In the genomic region with DNA sequence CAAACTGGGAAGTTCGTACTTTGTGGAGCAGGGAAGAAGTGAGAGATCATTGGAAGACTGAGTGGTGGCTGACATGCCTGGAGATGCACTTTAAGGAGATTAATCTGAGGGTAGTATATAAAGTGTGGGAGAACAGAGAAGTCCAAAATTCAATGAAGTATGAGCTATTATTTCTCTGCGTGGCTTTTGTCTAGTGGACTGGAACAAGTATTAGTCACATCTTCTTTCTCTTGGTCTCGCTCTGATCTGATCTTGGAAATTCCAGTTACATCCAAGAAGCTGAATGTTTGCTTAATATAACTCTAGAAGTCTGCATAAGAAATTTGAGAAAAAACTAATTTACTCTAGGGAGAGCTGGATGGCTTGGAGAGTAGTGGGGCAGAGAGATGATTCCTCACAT, we compare ENCODE assay signal across 28 cellular contexts.
"Had no signal": no experiment of that assay in that cellular context is flagged by ENCODE, and none has a peak within 500 bp of the region (broad histone marks: within the 10 kb centered on the region; RNA-seq: fewer than 3 reads in every experiment).

No MANE protein-coding gene starts in this region.

- H3K4me3 Mint-ChIP-seq: activated CD4-positive, alpha-beta memory T cell treated with anti-CD3 and anti-CD28 coated beads, Interleukin-2, amount 10 ng/mL, durations not matched to agents 7 days and 5 days; activated CD8-positive, alpha-beta memory T cell treated with anti-CD3 and anti-CD28 coated beads, Interleukin-2, amount 10 ng/mL, durations not matched to agents 7 days and 5 days; activated naive CD8-positive, alpha-beta T cell treated with anti-CD3 and anti-CD28 coated beads for 36 hours; activated T-cell treated with anti-CD3 and anti-CD28 coated beads, Interleukin-2, amount 50 U/mL, for 72 hours; activated T-helper 17 cell treated with anti-CD3 and anti-CD28 coated beads, Interleukin-2, amount 50 U/mL, for 72 hours had no signal

- H3K27me3 ChIP-seq: brain microvascular endothelial cell had no signal

- DNase-seq: activated CD4-positive, alpha-beta memory T cell treated with anti-CD3 and anti-CD28 coated beads, Interleukin-2, amount 10 ng/mL, durations not matched to agents 7 days and 5 days; activated CD4-positive, alpha-beta T cell treated with anti-CD3 and anti-CD28 coated beads for 1 hour; activated CD4-positive, alpha-beta T cell treated with anti-CD3 and anti-CD28 coated beads for 48 hours; activated CD4-positive, CD25-positive, alpha-beta regulatory T cell; activated CD8-positive, alpha-beta memory T cell treated with anti-CD3 and anti-CD28 coated beads for 24 hours; activated CD8-positive, alpha-beta memory T cell treated with anti-CD3 and anti-CD28 coated beads, Interleukin-2, amount 10 ng/mL, durations not matched to agents 7 days and 5 days; activated CD8-positive, alpha-beta memory T cell treated with anti-CD3 and anti-CD28 coated beads, Interleukin-2, amount 50 U/mL, for 48 hours; activated effector memory CD4-positive, alpha-beta T cell treated with anti-CD3 and anti-CD28 coated beads, Interleukin-2, amount 50 U/mL, for 16 hours; activated naive CD4-positive, alpha-beta T cell; activated naive CD4-positive, alpha-beta T cell treated with anti-CD3 and anti-CD28 coated beads, Interleukin-2, amount 50 U/mL, for 16 hours; activated naive CD8-positive, alpha-beta T cell treated with anti-CD3 and anti-CD28 coated beads for 36 hours; activated T-cell treated with anti-CD3 and anti-CD28 coated beads, Interleukin-2, amount 50 U/mL, for 72 hours; amniotic stem cell; aorta; brain microvascular endothelial cell; central memory CD4-positive, alpha-beta T cell; NCI-H1092 treated with DMSO at 0.1 percent for 48 hours; NCI-H1417 treated with DMSO at 0.1 percent for 48 hours; NCI-H1930; NCI-H2081 treated with DMSO at 0.1 percent for 48 hours; NCI-H345; NCI-H524 treated with DMSO at 0.1 percent for 48 hours; SIG-M5; T1000; WERI-Rb-1 had no signal

- H3K36me3 ChIP-seq: brain microvascular endothelial cell, WERI-Rb-1 had no signal

- ATAC-seq: activated CD8-positive, alpha-beta memory T cell treated with anti-CD3 and anti-CD28 coated beads, Interleukin-2, amount 10 ng/mL, durations not matched to agents 7 days and 5 days; activated T-cell treated with anti-CD3 and anti-CD28 coated beads, Interleukin-2, amount 50 U/mL, for 72 hours; activated T-helper 17 cell treated with anti-CD3 and anti-CD28 coated beads, Interleukin-2, amount 50 U/mL, for 72 hours; Panc1; Right ventricle myocardium inferior had no signal

- H3K27me3 Mint-ChIP-seq: activated CD4-positive, alpha-beta memory T cell treated with anti-CD3 and anti-CD28 coated beads, Interleukin-2, amount 10 ng/mL, durations not matched to agents 7 days and 5 days; activated CD8-positive, alpha-beta memory T cell treated with anti-CD3 and anti-CD28 coated beads, Interleukin-2, amount 10 ng/mL, durations not matched to agents 7 days and 5 days; activated naive CD8-positive, alpha-beta T cell treated with anti-CD3 and anti-CD28 coated beads for 36 hours had no signal

- H3K36me3 Mint-ChIP-seq: activated CD8-positive, alpha-beta memory T cell treated with anti-CD3 and anti-CD28 coated beads, Interleukin-2, amount 10 ng/mL, durations not matched to agents 7 days and 5 days; activated naive CD8-positive, alpha-beta T cell treated with anti-CD3 and anti-CD28 coated beads for 36 hours had no signal

- H3K4me1 Mint-ChIP-seq: activated CD4-positive, alpha-beta memory T cell treated with anti-CD3 and anti-CD28 coated beads, Interleukin-2, amount 10 ng/mL, durations not matched to agents 7 days and 5 days; activated CD8-positive, alpha-beta memory T cell treated with anti-CD3 and anti-CD28 coated beads, Interleukin-2, amount 10 ng/mL, durations not matched to agents 7 days and 5 days; activated naive CD8-positive, alpha-beta T cell treated with anti-CD3 and anti-CD28 coated beads for 36 hours; activated T-helper 17 cell treated with anti-CD3 and anti-CD28 coated beads, Interleukin-2, amount 50 U/mL, for 72 hours had no signal

- H3K27ac Mint-ChIP-seq: activated CD4-positive, alpha-beta memory T cell treated with anti-CD3 and anti-CD28 coated beads, Interleukin-2, amount 10 ng/mL, durations not matched to agents 7 days and 5 days; activated CD8-positive, alpha-beta memory T cell treated with anti-CD3 and anti-CD28 coated beads, Interleukin-2, amount 10 ng/mL, durations not matched to agents 7 days and 5 days; activated naive CD8-positive, alpha-beta T cell treated with anti-CD3 and anti-CD28 coated beads for 36 hours; activated T-cell treated with anti-CD3 and anti-CD28 coated beads, Interleukin-2, amount 50 U/mL, for 72 hours; activated T-helper 17 cell treated with anti-CD3 and anti-CD28 coated beads, Interleukin-2, amount 50 U/mL, for 72 hours had no signal

- H3K9me3 Mint-ChIP-seq: activated CD4-positive, alpha-beta memory T cell treated with anti-CD3 and anti-CD28 coated beads, Interleukin-2, amount 10 ng/mL, durations not matched to agents 7 days and 5 days; activated T-helper 17 cell treated with anti-CD3 and anti-CD28 coated beads, Interleukin-2, amount 50 U/mL, for 72 hours had no signal
